21 cellular contexts compared by ENCODE assay signal in the genomic region with DNA sequence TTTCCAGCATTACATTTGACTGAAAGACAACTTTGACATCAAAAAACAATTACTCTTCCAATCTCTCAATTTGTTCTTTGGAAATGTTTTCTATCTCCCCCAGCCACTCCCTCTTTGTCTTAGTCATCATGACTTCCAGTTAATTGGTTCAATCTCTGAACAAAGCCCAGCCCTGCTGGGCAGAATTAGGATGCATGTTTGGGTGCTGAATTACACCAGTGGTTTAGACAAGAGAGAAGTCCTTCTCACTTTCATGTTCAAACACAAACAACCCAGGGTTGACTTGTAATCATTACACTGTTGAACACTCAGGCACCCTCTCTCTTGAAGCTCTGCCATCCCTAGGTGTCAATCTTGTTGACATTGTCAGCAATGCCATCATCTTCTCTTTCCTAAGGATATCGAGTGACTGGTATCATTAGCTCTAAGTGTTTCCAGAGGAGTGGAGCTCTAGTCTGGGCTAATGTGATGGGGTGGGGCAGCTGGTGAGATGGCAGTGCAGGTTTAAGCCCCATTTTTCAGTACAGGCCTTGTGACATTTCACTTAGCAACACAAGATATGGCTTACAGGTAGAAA.
"Had no signal": no experiment of that assay in that cellular context is flagged by ENCODE, and none has a peak within 500 bp of the region (broad histone marks: within the 10 kb centered on the region; RNA-seq: fewer than 3 reads in every experiment).

No MANE protein-coding gene starts in this region.

- H3K9ac ChIP-seq: parathyroid adenoma had no signal

- DNase-seq: activated CD4-positive, alpha-beta T cell treated with anti-CD3 and anti-CD28 coated beads, Interleukin-2, amount 10 ng/mL, durations not matched to agents 7 days and 5 days; activated CD8-positive, alpha-beta memory T cell treated with anti-CD3 and anti-CD28 coated beads, Interleukin-2, amount 10 ng/mL, durations not matched to agents 7 days and 5 days; activated CD8-positive, alpha-beta T cell treated with anti-CD3 and anti-CD28 coated beads for 36 hours; activated effector memory CD4-positive, alpha-beta T cell treated with anti-CD3 and anti-CD28 coated beads, Interleukin-2, amount 50 U/mL, for 16 hours; activated naive CD4-positive, alpha-beta T cell treated with anti-CD3 and anti-CD28 coated beads, Interleukin-2, amount 10 ng/mL, durations not matched to agents 7 days and 5 days; activated naive CD8-positive, alpha-beta T cell treated with anti-CD3 and anti-CD28 coated beads, Interleukin-2, amount 50 U/mL, for 24 hours; activated T-cell treated with anti-CD3 and anti-CD28 coated beads for 4 hours; effector CD4-positive, alpha-beta T cell; heart left ventricle; left colon; mesenchymal stem cell; nephron progenitor cell; nucleus accumbens; right cardiac atrium; stimulated activated naive CD8-positive, alpha-beta T cell treated with anti-CD3 and anti-CD28 coated beads, Interleukin-15, amount 100 ng/mL, for 72 hours; tibial artery had no signal

- H3K4me3 ChIP-seq: esophagus muscularis mucosa, heart left ventricle, tibial artery had no signal

- H3K79me2 ChIP-seq: parathyroid adenoma had no signal

- H3K36me3 Mint-ChIP-seq: activated CD8-positive, alpha-beta memory T cell treated with anti-CD3 and anti-CD28 coated beads, Interleukin-2, amount 10 ng/mL, durations not matched to agents 7 days and 5 days; activated naive CD4-positive, alpha-beta T cell treated with anti-CD3 and anti-CD28 coated beads, Interleukin-2, amount 10 ng/mL, durations not matched to agents 7 days and 5 days had no signal

- H3K4me3 Mint-ChIP-seq: activated CD4-positive, alpha-beta T cell treated with anti-CD3 and anti-CD28 coated beads, Interleukin-2, amount 10 ng/mL, durations not matched to agents 7 days and 5 days; activated CD8-positive, alpha-beta memory T cell treated with anti-CD3 and anti-CD28 coated beads, Interleukin-2, amount 10 ng/mL, durations not matched to agents 7 days and 5 days; activated CD8-positive, alpha-beta T cell treated with anti-CD3 and anti-CD28 coated beads for 36 hours; activated naive CD4-positive, alpha-beta T cell treated with anti-CD3 and anti-CD28 coated beads, Interleukin-2, amount 10 ng/mL, durations not matched to agents 7 days and 5 days; activated naive CD8-positive, alpha-beta T cell treated with anti-CD3 and anti-CD28 coated beads, Interleukin-2, amount 50 U/mL, for 24 hours; nephron progenitor cell; stimulated activated naive CD8-positive, alpha-beta T cell treated with anti-CD3 and anti-CD28 coated beads, Interleukin-15, amount 100 ng/mL, for 72 hours; T-helper 2 cell treated with Interferon-gamma antibody and Interleukin-4, amounts not matched to agents 5 μg/mL and 100 μg/mL, for 36 hours had no signal

- H3K36me3 ChIP-seq: esophagus muscularis mucosa, heart left ventricle, tibial artery had no signal

- H2AFZ ChIP-seq: parathyroid adenoma had no signal

- H3K4me1 Mint-ChIP-seq: activated CD4-positive, alpha-beta T cell treated with anti-CD3 and anti-CD28 coated beads, Interleukin-2, amount 10 ng/mL, durations not matched to agents 7 days and 5 days; activated CD8-positive, alpha-beta memory T cell treated with anti-CD3 and anti-CD28 coated beads, Interleukin-2, amount 10 ng/mL, durations not matched to agents 7 days and 5 days; activated naive CD4-positive, alpha-beta T cell treated with anti-CD3 and anti-CD28 coated beads, Interleukin-2, amount 10 ng/mL, durations not matched to agents 7 days and 5 days; activated naive CD8-positive, alpha-beta T cell treated with anti-CD3 and anti-CD28 coated beads, Interleukin-2, amount 50 U/mL, for 24 hours; nephron progenitor cell; stimulated activated naive CD8-positive, alpha-beta T cell treated with anti-CD3 and anti-CD28 coated beads, Interleukin-15, amount 100 ng/mL, for 72 hours had no signal

- H3K27ac Mint-ChIP-seq: activated CD4-positive, alpha-beta T cell treated with anti-CD3 and anti-CD28 coated beads, Interleukin-2, amount 10 ng/mL, durations not matched to agents 7 days and 5 days; activated CD8-positive, alpha-beta memory T cell treated with anti-CD3 and anti-CD28 coated beads, Interleukin-2, amount 10 ng/mL, durations not matched to agents 7 days and 5 days; activated CD8-positive, alpha-beta T cell treated with anti-CD3 and anti-CD28 coated beads for 36 hours; activated naive CD4-positive, alpha-beta T cell treated with anti-CD3 and anti-CD28 coated beads, Interleukin-2, amount 10 ng/mL, durations not matched to agents 7 days and 5 days; activated naive CD8-positive, alpha-beta T cell treated with anti-CD3 and anti-CD28 coated beads, Interleukin-2, amount 50 U/mL, for 24 hours; nephron progenitor cell; stimulated activated naive CD8-positive, alpha-beta T cell treated with anti-CD3 and anti-CD28 coated beads, Interleukin-15, amount 100 ng/mL, for 72 hours; T-helper 2 cell treated with Interferon-gamma antibody and Interleukin-4, amounts not matched to agents 5 μg/mL and 100 μg/mL, for 36 hours had no signal

- H3K27ac ChIP-seq: esophagus muscularis mucosa, heart left ventricle, parathyroid adenoma, tibial artery, VCaP had no signal

- H3K4me1 ChIP-seq: esophagus muscularis mucosa, heart left ventricle, parathyroid adenoma, tibial artery had no signal

- ATAC-seq: activated CD4-positive, CD25-positive, alpha-beta regulatory T cell treated with anti-CD3 and anti-CD28 coated beads, Interleukin-2, amount 50 U/mL, for 24 hours; activated CD8-positive, alpha-beta memory T cell treated with anti-CD3 and anti-CD28 coated beads, Interleukin-2, amount 10 ng/mL, durations not matched to agents 7 days and 5 days; activated CD8-positive, alpha-beta T cell treated with anti-CD3 and anti-CD28 coated beads for 36 hours; activated naive CD8-positive, alpha-beta T cell treated with anti-CD3 and anti-CD28 coated beads, Interleukin-2, amount 50 U/mL, for 24 hours; heart left ventricle; left colon; right cardiac atrium; stimulated activated naive CD8-positive, alpha-beta T cell treated with anti-CD3 and anti-CD28 coated beads, Interleukin-15, amount 100 ng/mL, for 72 hours had no signal

- H3K27me3 ChIP-seq: esophagus muscularis mucosa, heart left ventricle, tibial artery had no signal

- H3K27me3 Mint-ChIP-seq: activated CD4-positive, alpha-beta T cell treated with anti-CD3 and anti-CD28 coated beads, Interleukin-2, amount 10 ng/mL, durations not matched to agents 7 days and 5 days; activated CD8-positive, alpha-beta memory T cell treated with anti-CD3 and anti-CD28 coated beads, Interleukin-2, amount 10 ng/mL, durations not matched to agents 7 days and 5 days; activated CD8-positive, alpha-beta T cell treated with anti-CD3 and anti-CD28 coated beads for 36 hours; activated naive CD4-positive, alpha-beta T cell treated with anti-CD3 and anti-CD28 coated beads, Interleukin-2, amount 10 ng/mL, durations not matched to agents 7 days and 5 days; activated naive CD8-positive, alpha-beta T cell treated with anti-CD3 and anti-CD28 coated beads, Interleukin-2, amount 50 U/mL, for 24 hours; stimulated activated naive CD8-positive, alpha-beta T cell treated with anti-CD3 and anti-CD28 coated beads, Interleukin-15, amount 100 ng/mL, for 72 hours had no signal
